In genomic region chr1:174989540-174990181, GRCh38 we compare ENCODE assay signal across 10 cellular contexts. TPM values are rescaled to one million over a fixed set of nuclear protein-coding genes. Genes with fewer than 3 reads are reported as not detected.
DNase-seq lines count a peak whose midpoint lies in the region; ATAC-seq and TF ChIP-seq lines count a peak whose summit lies in the region.
"Had no signal": no experiment of that assay in that cellular context is flagged by ENCODE, and none has a peak within 500 bp of the region (broad histone marks: within the 10 kb centered on the region; RNA-seq: fewer than 3 reads in every experiment).

No MANE protein-coding gene starts in this region.

- DNase-seq in activated CD4-positive, alpha-beta T cell treated with anti-CD3 and anti-CD28 coated beads, Interleukin-2, amount 10 ng/mL, durations not matched to agents 24 days and 14 days: no peak
- no peak for DNase-seq in activated CD4-positive, alpha-beta T cell treated with anti-CD3 and anti-CD28 coated beads, Interleukin-2, amount 50 U/mL, for 48 hours
- no peak for DNase-seq in activated naive CD8-positive, alpha-beta T cell treated with anti-CD3 and anti-CD28 coated beads for 36 hours
- DNase-seq in right lobe of liver: peak in 2 of 3 donors; percentile 38 to 61
- DNase-seq in thyroid gland: peak; percentile 14 to 31
- no peak for DNase-seq in mesothelial cell of epicardium (ENCODE audit: low spot score in 2 of 2, unreplicated experiment in 2 of 2)
- DNase-seq in DMS 273 (lab: John Stamatoyannopoulos, UW; ENCODE audit: unreplicated experiment): no peak
- DNase-seq in stimulated activated CD4-positive, alpha-beta T cell treated with anti-CD3 and anti-CD28 coated beads, Interleukin-4, amount 100 ng/mL, for 4 hours: no peak
- DNase-seq: effector CD8-positive, alpha-beta T cell; GOT3 had no signal

- peak overlapping the region; percentile 71 to 89 (median 82) for H3K27ac ChIP-seq in right lobe of liver
- peak overlapping the region; percentile 56 to 85 (median 66) for H3K27ac ChIP-seq in thyroid gland

- intact Hi-C loops in activated CD4-positive, alpha-beta T cell treated with anti-CD3 and anti-CD28 coated beads, Interleukin-2, amount 10 ng/mL, durations not matched to agents 24 days and 14 days (cut with micrococcal nuclease): loop anchor here (1.0 kb wide), 1 partner anchor 9 kb away; no protein-coding TSS in a partner anchor
- intact Hi-C loops in right lobe of liver (cut with DNase I) (no loop called here), thyroid gland (cut with DNase I) (no loop called here)

- H3K27me3 ChIP-seq in right lobe of liver: no peaks in the 10 kb centered on the region
- H3K27me3 ChIP-seq in thyroid gland: no peaks in the 10 kb centered on the region

- peaks cover 28% of the 10 kb centered on the region for H3K36me3 Mint-ChIP-seq in activated CD4-positive, alpha-beta T cell treated with anti-CD3 and anti-CD28 coated beads, Interleukin-2, amount 10 ng/mL, durations not matched to agents 24 days and 14 days (ENCODE audit: low read depth)
- peaks cover 10% of the 10 kb centered on the region for H3K36me3 Mint-ChIP-seq in activated naive CD8-positive, alpha-beta T cell treated with anti-CD3 and anti-CD28 coated beads for 36 hours
- H3K36me3 Mint-ChIP-seq in mesothelial cell of epicardium: peaks cover 7% of the 10 kb centered on the region

- peaks cover 0 to 9% (median 0%) of the 10 kb centered on the region in 4 donors for H3K4me1 ChIP-seq in right lobe of liver
- peaks cover 0 to 5% of the 10 kb centered on the region in 2 donors for H3K4me1 ChIP-seq in thyroid gland

- no peaks in the 10 kb centered on the region for H3K27me3 Mint-ChIP-seq in activated CD4-positive, alpha-beta T cell treated with anti-CD3 and anti-CD28 coated beads, Interleukin-2, amount 10 ng/mL, durations not matched to agents 24 days and 14 days
- H3K27me3 Mint-ChIP-seq in activated naive CD8-positive, alpha-beta T cell treated with anti-CD3 and anti-CD28 coated beads for 36 hours: no peaks in the 10 kb centered on the region
- no peaks in the 10 kb centered on the region for H3K27me3 Mint-ChIP-seq in mesothelial cell of epicardium (ENCODE audit: low read depth)

- H3K36me3 ChIP-seq in right lobe of liver (no peaks in the 10 kb centered on the region), thyroid gland (no peaks in the 10 kb centered on the region)

- peak overlapping the region; percentile 71 for H3K4me3 Mint-ChIP-seq in activated CD4-positive, alpha-beta T cell treated with anti-CD3 and anti-CD28 coated beads, Interleukin-2, amount 10 ng/mL, durations not matched to agents 24 days and 14 days
- H3K4me3 Mint-ChIP-seq in activated naive CD8-positive, alpha-beta T cell treated with anti-CD3 and anti-CD28 coated beads for 36 hours: peak overlapping the region; percentile 54
- no peak overlapping the region for H3K4me3 Mint-ChIP-seq in mesothelial cell of epicardium

- TF ChIP-seq CTCF in right lobe of liver (IDR thresholded peaks at IDR 0.05) (no peak), thyroid gland (IDR thresholded peaks at IDR 0.05) (no peak), mesothelial cell of epicardium (IDR thresholded peaks at IDR 0.05; ENCODE audit: unreplicated experiment) (no peak)

- ATAC-seq in right lobe of liver: peak; percentile 66 to 73 (median 72)

- peak overlapping the region; percentile 85 for H3K27ac Mint-ChIP-seq in activated CD4-positive, alpha-beta T cell treated with anti-CD3 and anti-CD28 coated beads, Interleukin-2, amount 10 ng/mL, durations not matched to agents 24 days and 14 days
- H3K27ac Mint-ChIP-seq in activated naive CD8-positive, alpha-beta T cell treated with anti-CD3 and anti-CD28 coated beads for 36 hours: peak overlapping the region; percentile 65
- H3K27ac Mint-ChIP-seq in mesothelial cell of epicardium: no peak overlapping the region

- H3K9me3 ChIP-seq in right lobe of liver (no peaks in the 10 kb centered on the region), thyroid gland (no peaks in the 10 kb centered on the region)

- H3K4me1 Mint-ChIP-seq in activated CD4-positive, alpha-beta T cell treated with anti-CD3 and anti-CD28 coated beads, Interleukin-2, amount 10 ng/mL, durations not matched to agents 24 days and 14 days: peaks cover 20% of the 10 kb centered on the region
- H3K4me1 Mint-ChIP-seq in activated naive CD8-positive, alpha-beta T cell treated with anti-CD3 and anti-CD28 coated beads for 36 hours: peaks cover 28% of the 10 kb centered on the region
- H3K4me1 Mint-ChIP-seq in mesothelial cell of epicardium: no peaks in the 10 kb centered on the region

- TF ChIP-seq POLR2A in right lobe of liver (IDR thresholded peaks at IDR 0.05) (no peak), thyroid gland (IDR thresholded peaks at IDR 0.05) (no peak)

- no peaks in the 10 kb centered on the region for H3K9me3 Mint-ChIP-seq in activated CD4-positive, alpha-beta T cell treated with anti-CD3 and anti-CD28 coated beads, Interleukin-2, amount 10 ng/mL, durations not matched to agents 24 days and 14 days
- H3K9me3 Mint-ChIP-seq in activated naive CD8-positive, alpha-beta T cell treated with anti-CD3 and anti-CD28 coated beads for 36 hours: no peaks in the 10 kb centered on the region
- H3K9me3 Mint-ChIP-seq in mesothelial cell of epicardium: no peaks in the 10 kb centered on the region

- 30% methylated on average over 5 of the region's 5 CpGs for WGBS in right lobe of liver (ENCODE audit: insufficient coverage, low coverage, low lambda C conversion rate, missing lambda C conversion rate)
- WGBS in thyroid gland, 2 donors: 58% methylated on average over 5 of the region's 5 CpGs

- H3K4me3 ChIP-seq in right lobe of liver: peak overlapping the region; percentile 34 to 61 (median 58)
- peak overlapping the region in 1 of 3 donors; percentile 36 for H3K4me3 ChIP-seq in thyroid gland (replicated peaks in 1 of 3)

RNA-seq across cellular contexts. Expression of gene CACYBP, which starts 10.1 kb away (rescaled TPM):
- 385 and 389 TPM in 2 replicates for total RNA-seq in activated CD4-positive, alpha-beta T cell treated with anti-CD3 and anti-CD28 coated beads, Interleukin-2, amount 10 ng/mL, durations not matched to agents 24 days and 14 days
- 100 to 1,000 TPM; 345 to 385 TPM for total RNA-seq in activated naive CD8-positive, alpha-beta T cell treated with anti-CD3 and anti-CD28 coated beads for 36 hours
- total RNA-seq in right lobe of liver (10 to 100 TPM; 20.3 to 60.0 (median 31.2) TPM), thyroid gland (10 to 100 TPM; 38.4 to 84.8 (median 64.3) TPM), mesothelial cell of epicardium (58.8 to 70.0 TPM (median 63.7 TPM) in 3 replicates)

RNA-seq across cellular contexts. Expression of gene MRPS14, which starts 33.6 kb away (rescaled TPM):
- total RNA-seq in activated CD4-positive, alpha-beta T cell treated with anti-CD3 and anti-CD28 coated beads, Interleukin-2, amount 10 ng/mL, durations not matched to agents 24 days and 14 days: 28.9 and 33.5 TPM in 2 replicates
- 10 to 100 TPM; 42.1 to 44.0 TPM for total RNA-seq in activated naive CD8-positive, alpha-beta T cell treated with anti-CD3 and anti-CD28 coated beads for 36 hours
- total RNA-seq in right lobe of liver (10 to 100 TPM in 5 of 6 experiments, 1 to 10 TPM in 1; 9.4 to 22.8 (median 18.8) TPM), thyroid gland (10 to 100 TPM; 30.6 to 43.8 (median 38.4) TPM), mesothelial cell of epicardium (25.2 to 29.3 TPM (median 25.9 TPM) in 3 replicates)

Comparison
In these comparisons a context has a peak if more than half of its experiments do, and no peak if none do; other contexts are left out.
1. DNase-seq: peak in right lobe of liver (2 of 3) and thyroid gland (2 of 2); none in activated CD4-positive, alpha-beta T cell treated with anti-CD3 and anti-CD28 coated beads, Interleukin-2, amount 10 ng/mL, durations not matched to agents 24 days and 14 days (single experiment), activated CD4-positive, alpha-beta T cell treated with anti-CD3 and anti-CD28 coated beads, Interleukin-2, amount 50 U/mL, for 48 hours (0 of 2), activated naive CD8-positive, alpha-beta T cell treated with anti-CD3 and anti-CD28 coated beads for 36 hours (single experiment), mesothelial cell of epicardium (0 of 2), DMS 273 (single experiment) and stimulated activated CD4-positive, alpha-beta T cell treated with anti-CD3 and anti-CD28 coated beads, Interleukin-4, amount 100 ng/mL, for 4 hours (0 of 2).